ENCODE assay signal across 1 cellular context in the genomic region with DNA sequence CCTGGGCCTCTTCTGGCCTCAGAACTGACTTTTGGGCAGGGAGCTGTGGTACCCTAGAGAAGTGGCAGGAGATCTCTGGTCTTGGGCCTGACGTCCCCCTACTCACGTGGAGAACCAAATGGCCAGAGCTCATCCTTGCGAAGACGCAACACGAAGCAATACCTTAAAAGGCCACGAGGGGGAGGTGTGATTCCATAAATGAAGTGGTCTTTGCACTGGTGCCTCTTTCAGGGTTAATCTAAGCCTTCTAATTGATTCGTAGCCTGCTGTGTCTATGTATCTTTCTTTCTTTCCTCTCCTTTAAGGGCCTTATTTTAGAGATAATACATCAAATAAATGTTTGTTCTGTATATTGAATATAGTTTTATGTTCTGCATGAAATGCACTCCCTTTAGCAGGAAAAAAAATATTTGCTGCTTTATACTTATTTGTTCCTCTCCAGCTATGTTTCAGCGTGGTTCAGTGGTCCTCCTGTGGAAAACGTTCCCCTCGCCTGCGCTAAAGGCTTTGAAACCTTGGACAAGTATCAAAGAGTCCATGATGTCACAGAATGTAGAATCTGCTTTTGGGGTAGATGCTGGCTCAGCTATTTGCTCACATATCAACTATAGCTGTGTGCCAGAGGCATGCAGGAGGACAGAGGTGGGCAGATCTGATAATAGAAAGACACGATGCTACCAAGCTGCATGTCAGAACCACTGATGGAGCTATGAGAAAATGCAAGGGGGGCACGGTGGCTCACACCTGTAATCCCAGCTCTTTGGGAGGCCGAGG.
TF ChIP-seq lines count a peak whose summit lies in the region.

No MANE protein-coding gene starts in this region.

TF ChIP-seq in GM12878, 131 proteins besides CTCF, POLR2A, EP300 and RAD21 (continued from another document):
- no peak for TF ChIP-seq ZZZ3 (IDR thresholded peaks at IDR 0.05; ENCODE audit: control insufficient read depth, insufficient read length, low read depth)
- TF ChIP-seq, protein P1, sequence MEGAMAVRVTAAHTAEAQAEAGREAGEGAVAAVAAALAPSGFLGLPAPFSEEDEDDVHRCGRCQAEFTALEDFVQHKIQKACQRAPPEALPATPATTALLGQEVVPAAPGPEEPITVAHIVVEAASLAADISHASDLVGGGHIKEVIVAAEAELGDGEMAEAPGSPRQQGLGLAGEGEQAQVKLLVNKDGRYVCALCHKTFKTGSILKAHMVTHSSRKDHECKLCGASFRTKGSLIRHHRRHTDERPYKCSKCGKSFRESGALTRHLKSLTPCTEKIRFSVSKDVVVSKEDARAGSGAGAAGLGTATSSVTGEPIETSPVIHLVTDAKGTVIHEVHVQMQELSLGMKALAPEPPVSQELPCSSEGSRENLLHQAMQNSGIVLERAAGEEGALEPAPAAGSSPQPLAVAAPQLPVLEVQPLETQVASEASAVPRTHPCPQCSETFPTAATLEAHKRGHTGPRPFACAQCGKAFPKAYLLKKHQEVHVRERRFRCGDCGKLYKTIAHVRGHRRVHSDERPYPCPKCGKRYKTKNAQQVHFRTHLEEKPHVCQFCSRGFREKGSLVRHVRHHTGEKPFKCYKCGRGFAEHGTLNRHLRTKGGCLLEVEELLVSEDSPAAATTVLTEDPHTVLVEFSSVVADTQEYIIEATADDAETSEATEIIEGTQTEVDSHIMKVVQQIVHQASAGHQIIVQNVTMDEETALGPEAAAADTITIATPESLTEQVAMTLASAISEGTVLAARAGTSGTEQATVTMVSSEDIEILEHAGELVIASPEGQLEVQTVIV (IDR thresholded peaks at IDR 0.05; ENCODE audit: borderline replicate concordance, partially characterized antibody), result no peak
- no peak for TF ChIP-seq CHD4 (IDR thresholded peaks at IDR 0.05)
- TF ChIP-seq, protein P2, sequence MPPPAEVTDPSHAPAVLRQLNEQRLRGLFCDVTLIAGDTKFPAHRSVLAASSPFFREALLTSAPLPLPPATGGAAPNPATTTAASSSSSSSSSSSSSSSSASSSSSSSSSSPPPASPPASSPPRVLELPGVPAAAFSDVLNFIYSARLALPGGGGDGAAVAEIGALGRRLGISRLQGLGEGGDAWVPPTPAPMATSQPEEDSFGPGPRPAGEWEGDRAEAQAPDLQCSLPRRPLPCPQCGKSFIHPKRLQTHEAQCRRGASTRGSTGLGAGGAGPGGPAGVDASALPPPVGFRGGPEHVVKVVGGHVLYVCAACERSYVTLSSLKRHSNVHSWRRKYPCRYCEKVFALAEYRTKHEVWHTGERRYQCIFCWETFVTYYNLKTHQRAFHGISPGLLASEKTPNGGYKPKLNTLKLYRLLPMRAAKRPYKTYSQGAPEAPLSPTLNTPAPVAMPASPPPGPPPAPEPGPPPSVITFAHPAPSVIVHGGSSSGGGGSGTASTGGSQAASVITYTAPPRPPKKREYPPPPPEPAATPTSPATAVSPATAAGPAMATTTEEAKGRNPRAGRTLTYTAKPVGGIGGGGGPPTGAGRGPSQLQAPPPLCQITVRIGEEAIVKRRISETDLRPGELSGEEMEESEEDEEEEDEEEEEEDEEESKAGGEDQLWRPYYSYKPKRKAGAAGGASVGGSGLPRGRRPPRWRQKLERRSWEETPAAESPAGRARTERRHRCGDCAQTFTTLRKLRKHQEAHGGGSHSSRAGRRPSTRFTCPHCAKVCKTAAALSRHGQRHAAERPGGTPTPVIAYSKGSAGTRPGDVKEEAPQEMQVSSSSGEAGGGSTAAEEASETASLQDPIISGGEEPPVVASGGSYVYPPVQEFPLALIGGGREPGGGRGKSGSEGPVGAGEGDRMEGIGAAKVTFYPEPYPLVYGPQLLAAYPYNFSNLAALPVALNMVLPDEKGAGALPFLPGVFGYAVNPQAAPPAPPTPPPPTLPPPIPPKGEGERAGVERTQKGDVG (CRISPR knock-in tag; IDR thresholded peaks at IDR 0.05), result no peak
- no peak for TF ChIP-seq ETV6 (conservative IDR thresholded peaks at IDR 0.05 in 1 of 2, IDR thresholded peaks at IDR 0.05 in 1 of 2; ENCODE audit: borderline replicate concordance in 1 of 2, low read depth in 1 of 2)
- TF ChIP-seq KLF5 (IDR thresholded peaks at IDR 0.05; ENCODE audit: partially characterized antibody), result no peak
- no peak for TF ChIP-seq ZNF217 (IDR thresholded peaks at IDR 0.05)
- 0 out of 2 replicates have a peak, but pooled peaks have one; percentile 16 for TF ChIP-seq YY1 (IDR thresholded peaks at IDR 0.05; ENCODE audit: low read depth, low read length)
- no peak for TF ChIP-seq FOS (IDR thresholded peaks at IDR 0.05; ENCODE audit: borderline replicate concordance, extremely low read depth, insufficient read length)
- TF ChIP-seq GATAD2B (conservative IDR thresholded peaks at IDR 0.05; ENCODE audit: low read depth), result no peak
- TF ChIP-seq IKZF1 (conservative IDR thresholded peaks at IDR 0.05), result no peak
- TF ChIP-seq RELA (IDR thresholded peaks at IDR 0.05; ENCODE audit: borderline replicate concordance, partially characterized antibody), result no peak
- 0 out of 2 replicates have a peak, but pooled peaks have one; percentile 25 for TF ChIP-seq SMARCA5 (IDR thresholded peaks at IDR 0.05)
- no peak for TF ChIP-seq DPF2 (IDR thresholded peaks at IDR 0.05)
- no peak for TF ChIP-seq CHD2 (IDR thresholded peaks at IDR 0.05; ENCODE audit: borderline replicate concordance, low read depth, low read length)
- TF ChIP-seq, protein P3, sequence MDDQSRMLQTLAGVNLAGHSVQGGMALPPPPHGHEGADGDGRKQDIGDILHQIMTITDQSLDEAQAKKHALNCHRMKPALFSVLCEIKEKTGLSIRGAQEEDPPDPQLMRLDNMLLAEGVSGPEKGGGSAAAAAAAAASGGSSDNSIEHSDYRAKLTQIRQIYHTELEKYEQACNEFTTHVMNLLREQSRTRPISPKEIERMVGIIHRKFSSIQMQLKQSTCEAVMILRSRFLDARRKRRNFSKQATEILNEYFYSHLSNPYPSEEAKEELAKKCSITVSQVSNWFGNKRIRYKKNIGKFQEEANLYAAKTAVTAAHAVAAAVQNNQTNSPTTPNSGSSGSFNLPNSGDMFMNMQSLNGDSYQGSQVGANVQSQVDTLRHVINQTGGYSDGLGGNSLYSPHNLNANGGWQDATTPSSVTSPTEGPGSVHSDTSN (IDR thresholded peaks at IDR 0.05; ENCODE audit: insufficient replicate concordance, low read depth, low read length), result no peak
TF ChIP-seq in GM12878: peak in this region for 5.
